In genomic region chr19:17324357-17325114, GRCh38 we compare ENCODE assay signal across 21 cellular contexts. TPM values are rescaled to one million over a fixed set of nuclear protein-coding genes. Genes with fewer than 3 reads are reported as not detected.
DNase-seq lines count a peak whose midpoint lies in the region; ATAC-seq and TF ChIP-seq lines count a peak whose summit lies in the region.
"Had no signal": no experiment of that assay in that cellular context is flagged by ENCODE, and none has a peak within 500 bp of the region (broad histone marks: within the 10 kb centered on the region; RNA-seq: fewer than 3 reads in every experiment).

No MANE protein-coding gene starts in this region.

- in situ Hi-C loops in mammary epithelial cell (cut with MboI; ENCODE audit: low sequenced_read_pairs in 2 of 2), result no loop called here

- peaks cover 5% of the 10 kb centered on the region for H3K79me2 ChIP-seq in mammary epithelial cell (ENCODE audit: insufficient read depth, low read length)
- H3K79me2 ChIP-seq: parathyroid adenoma had no signal

- H3K27me3 ChIP-seq in BLaER1, result peaks cover 17% of the 10 kb centered on the region
- no peaks in the 10 kb centered on the region for H3K27me3 ChIP-seq in mammary epithelial cell (ENCODE audit: insufficient read depth, low read length)
- H3K27me3 ChIP-seq: adrenal gland, SJSA1 had no signal

- H3K4me1 ChIP-seq in BLaER1, result peaks cover 63% of the 10 kb centered on the region
- peaks cover 58% of the 10 kb centered on the region for H3K4me1 ChIP-seq in mammary epithelial cell (ENCODE audit: insufficient read depth, low read length)
- H3K4me1 ChIP-seq: parathyroid adenoma had no signal

- no peak overlapping the region for H2AFZ ChIP-seq in mammary epithelial cell (ENCODE audit: low read depth, low read length)
- H2AFZ ChIP-seq: GM23338, parathyroid adenoma had no signal

- H3K4me2 ChIP-seq in BLaER1 (peak overlapping the region; percentile 94; the same call in 1 of the 2 replicates), mammary epithelial cell (ENCODE audit: insufficient read depth, low read depth, low read length) (peak overlapping the region; percentile 33)
- H3K4me2 ChIP-seq: GM23338 had no signal

- no peak overlapping the region for H3K4me3 Mint-ChIP-seq in activated T-helper 2 cell treated with anti-CD3 and anti-CD28 coated beads, Interferon-gamma antibody, Interleukin-2, Interleukin-4, amounts not matched to agents 10 μg/mL and 5 μg/mL and 100 μg/mL, durations not matched to agents 14 hours and 24 hours and 36 hours (ENCODE audit: low read depth)
- H3K4me3 Mint-ChIP-seq: activated CD4-positive, alpha-beta T cell treated with anti-CD3 and anti-CD28 coated beads, Interleukin-2, amount 10 ng/mL, durations not matched to agents 7 days and 5 days; GM23338; memory B cell; T-helper 17 cell had no signal

- no peaks in the 10 kb centered on the region for H3K27me3 Mint-ChIP-seq in activated T-helper 2 cell treated with anti-CD3 and anti-CD28 coated beads, Interferon-gamma antibody, Interleukin-2, Interleukin-4, amounts not matched to agents 10 μg/mL and 5 μg/mL and 100 μg/mL, durations not matched to agents 14 hours and 24 hours and 36 hours (ENCODE audit: low read depth)
- H3K27me3 Mint-ChIP-seq: memory B cell, T-helper 17 cell had no signal

- H3K36me3 ChIP-seq in BLaER1, result peaks cover 44% of the 10 kb centered on the region
- H3K36me3 ChIP-seq in mammary epithelial cell (ENCODE audit: insufficient read depth, low read length), result peaks cover 4% of the 10 kb centered on the region

- WGBS in mammary epithelial cell (ENCODE audit: low coverage, missing lambda C conversion rate), result 88% methylated on average over 2 of the region's 28 CpGs

- BruUV-seq in mammary epithelial cell (replicated peaks; lab: Mats Ljungman, UMichigan), result no TSS peak

- intact Hi-C loops in mammary epithelial cell (cut with micrococcal nuclease), result no loop called here
- intact Hi-C loops in activated T-helper 2 cell treated with anti-CD3 and anti-CD28 coated beads, Interferon-gamma antibody, Interleukin-2, Interleukin-4, amounts not matched to agents 10 μg/mL and 5 μg/mL and 100 μg/mL, durations not matched to agents 14 hours and 24 hours and 36 hours (cut with micrococcal nuclease), result no loop called here

- no peaks in the 10 kb centered on the region for H3K9me3 Mint-ChIP-seq in activated T-helper 2 cell treated with anti-CD3 and anti-CD28 coated beads, Interferon-gamma antibody, Interleukin-2, Interleukin-4, amounts not matched to agents 10 μg/mL and 5 μg/mL and 100 μg/mL, durations not matched to agents 14 hours and 24 hours and 36 hours
- H3K9me3 Mint-ChIP-seq: activated CD4-positive, alpha-beta T cell treated with anti-CD3 and anti-CD28 coated beads, Interleukin-2, amount 10 ng/mL, durations not matched to agents 7 days and 5 days; GM23338; memory B cell had no signal

- H3K27ac ChIP-seq in BLaER1, result no peak overlapping the region
- no peak overlapping the region for H3K27ac ChIP-seq in mammary epithelial cell (ENCODE audit: insufficient read depth, low read depth, low read length)
- H3K27ac ChIP-seq: C4-2B, parathyroid adenoma, SJSA1, suprapubic skin had no signal

- peaks cover 20% of the 10 kb centered on the region for H3K36me3 Mint-ChIP-seq in activated T-helper 2 cell treated with anti-CD3 and anti-CD28 coated beads, Interferon-gamma antibody, Interleukin-2, Interleukin-4, amounts not matched to agents 10 μg/mL and 5 μg/mL and 100 μg/mL, durations not matched to agents 14 hours and 24 hours and 36 hours (ENCODE audit: low read depth)

- H3K9me3 ChIP-seq in BLaER1 (no peaks in the 10 kb centered on the region), mammary epithelial cell (replicated peaks; ENCODE audit: insufficient read depth, low read length) (no peaks in the 10 kb centered on the region)
- H3K9me3 ChIP-seq: adrenal gland, SJSA1, suprapubic skin had no signal

- CTCF ChIA-PET in mammary epithelial cell (lab: Charles Lee; ENCODE audit: low non-redundant PET), result no interaction called here

- no peak overlapping the region for H3K27ac Mint-ChIP-seq in activated T-helper 2 cell treated with anti-CD3 and anti-CD28 coated beads, Interferon-gamma antibody, Interleukin-2, Interleukin-4, amounts not matched to agents 10 μg/mL and 5 μg/mL and 100 μg/mL, durations not matched to agents 14 hours and 24 hours and 36 hours
- H3K27ac Mint-ChIP-seq: activated CD4-positive, alpha-beta T cell treated with anti-CD3 and anti-CD28 coated beads, Interleukin-2, amount 10 ng/mL, durations not matched to agents 7 days and 5 days; GM23338; memory B cell; naive thymus-derived CD4-positive, alpha-beta T cell; T-helper 17 cell had no signal

- dilution Hi-C loops in mammary epithelial cell (cut with HindIII; ENCODE audit: low sequenced_read_pairs), result loop anchor here (25.0 kb wide), 1 partner anchor 113 kb away; the partner anchor contains the start of gene TMEM221

- TF ChIP-seq CTCF in mammary epithelial cell (conservative IDR thresholded peaks at IDR 0.05 in 1 of 2, IDR thresholded peaks at IDR 0.05 in 1 of 2; ENCODE audit: extremely low read depth in 1 of 2, insufficient read depth in 1 of 2, low read depth in 1 of 2, low read length in 2 of 2), result no peak

- no peak for DNase-seq in mammary epithelial cell
- DNase-seq in activated T-helper 2 cell treated with anti-CD3 and anti-CD28 coated beads, Interferon-gamma antibody, Interleukin-2, Interleukin-4, amounts not matched to agents 10 μg/mL and 5 μg/mL and 100 μg/mL, durations not matched to agents 14 hours and 24 hours and 36 hours (ENCODE audit: low spot score), result no peak
- DNase-seq: activated CD4-positive, alpha-beta T cell treated with anti-CD3 and anti-CD28 coated beads, Interleukin-2, amount 10 ng/mL, durations not matched to agents 7 days and 5 days; activated CD8-positive, alpha-beta memory T cell treated with anti-CD3 and anti-CD28 coated beads, Interleukin-2, amount 50 U/mL, for 48 hours; activated gamma-delta T cell; erythroblast; foreskin melanocyte; naive thymus-derived CD4-positive, alpha-beta T cell; NCI-H2029; T-helper 17 cell had no signal

- H3K4me1 Mint-ChIP-seq in activated T-helper 2 cell treated with anti-CD3 and anti-CD28 coated beads, Interferon-gamma antibody, Interleukin-2, Interleukin-4, amounts not matched to agents 10 μg/mL and 5 μg/mL and 100 μg/mL, durations not matched to agents 14 hours and 24 hours and 36 hours (ENCODE audit: low read depth), result no peaks in the 10 kb centered on the region

- H3K4me3 ChIP-seq in BLaER1 (no peak overlapping the region), mammary epithelial cell (replicated peaks in 1 of 3; ENCODE audit: insufficient read depth in 1 of 3, low read depth in 2 of 3, low read length in 3 of 3) (no peak overlapping the region)
- H3K4me3 ChIP-seq: adrenal gland, GM23338, SJSA1 had no signal

- no peak overlapping the region for H3K9ac ChIP-seq in BLaER1
- H3K9ac ChIP-seq in mammary epithelial cell (ENCODE audit: insufficient read depth, low read length), result no peak overlapping the region
- H3K9ac ChIP-seq: parathyroid adenoma had no signal

- H4K20me1 ChIP-seq in BLaER1 (peaks cover 33% of the 10 kb centered on the region), mammary epithelial cell (ENCODE audit: insufficient read depth, low read length) (no peaks in the 10 kb centered on the region)

- ATAC-seq in HG02884 (IDR thresholded peaks at IDR 0.05; ENCODE audit: unreplicated experiment), result no peak
- ATAC-seq: GM23338; naive thymus-derived CD4-positive, alpha-beta T cell; Panc1; sciatic nerve; T-helper 17 cell had no signal

RNA-seq across cellular contexts. Expression of gene ANO8, which starts 10.1 kb away (rescaled TPM):
- total RNA-seq in mammary epithelial cell, result 10 to 100 TPM in 1 of 2 donors, 1 to 10 TPM in 1; 3.5 to 10.8 TPM
- 1.3 TPM for polyA plus RNA-seq in mammary epithelial cell
- 5.0 TPM for polyA minus RNA-seq in mammary epithelial cell
- 9.2 and 9.4 TPM in 2 replicates for total RNA-seq in activated T-helper 2 cell treated with anti-CD3 and anti-CD28 coated beads, Interferon-gamma antibody, Interleukin-2, Interleukin-4, amounts not matched to agents 10 μg/mL and 5 μg/mL and 100 μg/mL, durations not matched to agents 14 hours and 24 hours and 36 hours

RNA-seq across cellular contexts. Expression of gene GTPBP3, which starts 12.8 kb away (rescaled TPM):
- 10 to 100 TPM; 17.5 to 35.3 TPM for total RNA-seq in mammary epithelial cell
- 12.5 TPM for polyA plus RNA-seq in mammary epithelial cell
- polyA minus RNA-seq in mammary epithelial cell, result 12.3 TPM
- total RNA-seq in activated T-helper 2 cell treated with anti-CD3 and anti-CD28 coated beads, Interferon-gamma antibody, Interleukin-2, Interleukin-4, amounts not matched to agents 10 μg/mL and 5 μg/mL and 100 μg/mL, durations not matched to agents 14 hours and 24 hours and 36 hours, result 62.5 and 66.5 TPM in 2 replicates

RNA-seq across cellular contexts. Expression of gene DDA1, which starts 15.2 kb away (rescaled TPM):
- 10 to 100 TPM; 35.8 to 83.1 TPM for total RNA-seq in mammary epithelial cell
- 72.6 TPM for polyA plus RNA-seq in mammary epithelial cell
- polyA minus RNA-seq in mammary epithelial cell, result 26.9 TPM
- 37.1 and 39.2 TPM in 2 replicates for total RNA-seq in activated T-helper 2 cell treated with anti-CD3 and anti-CD28 coated beads, Interferon-gamma antibody, Interleukin-2, Interleukin-4, amounts not matched to agents 10 μg/mL and 5 μg/mL and 100 μg/mL, durations not matched to agents 14 hours and 24 hours and 36 hours

RNA-seq across cellular contexts. Expression of gene MRPL34, which starts 18.9 kb away (rescaled TPM):
- 10 to 100 TPM; 36.7 to 76.3 TPM for total RNA-seq in mammary epithelial cell
- polyA plus RNA-seq in mammary epithelial cell, result 43.1 TPM
- 7.2 TPM for polyA minus RNA-seq in mammary epithelial cell
- total RNA-seq in activated T-helper 2 cell treated with anti-CD3 and anti-CD28 coated beads, Interferon-gamma antibody, Interleukin-2, Interleukin-4, amounts not matched to agents 10 μg/mL and 5 μg/mL and 100 μg/mL, durations not matched to agents 14 hours and 24 hours and 36 hours, result 92.0 and 95.7 TPM in 2 replicates

RNA-seq across cellular contexts. Expression of gene ABHD8, which starts 21.3 kb away (rescaled TPM):
- 10 to 100 TPM in 1 of 2 donors, 1 to 10 TPM in 1; 8.5 to 29.3 TPM for total RNA-seq in mammary epithelial cell
- 3.6 TPM for polyA plus RNA-seq in mammary epithelial cell
- polyA minus RNA-seq in mammary epithelial cell, result 1.1 TPM
- 9.9 and 10.9 TPM in 2 replicates for total RNA-seq in activated T-helper 2 cell treated with anti-CD3 and anti-CD28 coated beads, Interferon-gamma antibody, Interleukin-2, Interleukin-4, amounts not matched to agents 10 μg/mL and 5 μg/mL and 100 μg/mL, durations not matched to agents 14 hours and 24 hours and 36 hours
